ENCODE assay signal across 7 cellular contexts in genomic region chr1:40567819-40568218, GRCh38.
"Had no signal": no experiment of that assay in that cellular context is flagged by ENCODE, and none has a peak within 500 bp of the region (broad histone marks: within the 10 kb centered on the region; RNA-seq: fewer than 3 reads in every experiment).

No MANE protein-coding gene starts in this region.

- ATAC-seq: GM23338 had no signal

- H3K4me3 ChIP-seq: GM23338 had no signal

- DNase-seq: H9, HCEC 1CT, IMR-90 had no signal

- H3K27ac ChIP-seq: HL-60 had no signal

- FAIRE-seq: H1, H54 had no signal

- H2AFZ ChIP-seq: GM23338 had no signal

- H3K4me2 ChIP-seq: GM23338 had no signal
